Comparison of ENCODE assay signal across 10 cellular contexts in the genomic region with DNA sequence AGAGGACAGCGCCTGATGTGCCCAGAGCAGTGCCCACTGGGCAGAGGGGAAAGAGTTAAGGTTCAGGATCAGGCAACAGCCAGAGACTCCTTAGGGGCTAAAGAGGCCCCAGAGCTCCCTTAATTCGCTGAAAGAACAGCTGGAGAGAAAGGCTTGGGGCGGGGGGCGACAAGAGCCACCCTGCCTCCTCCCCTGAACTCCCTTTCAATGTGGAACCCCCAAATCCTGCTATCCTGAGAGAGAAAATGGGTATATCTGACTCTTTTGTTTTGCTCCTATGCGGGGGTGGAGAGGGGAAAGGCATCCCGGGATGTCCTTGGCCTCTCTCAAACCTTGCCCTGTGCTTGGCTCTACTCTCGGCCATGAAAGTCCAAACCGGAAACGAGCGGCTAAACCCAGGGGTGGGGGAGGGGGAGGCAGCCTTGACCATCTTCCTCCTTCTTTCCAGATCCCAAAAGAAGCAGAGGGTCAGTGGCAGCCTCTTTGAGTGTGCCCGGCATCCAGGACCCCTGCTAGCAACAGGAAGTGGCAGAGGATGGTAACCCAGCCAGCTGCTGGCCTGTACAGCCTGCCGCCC. TPM values are rescaled to one million over a fixed set of nuclear protein-coding genes. Genes with fewer than 3 reads are reported as not detected.
DNase-seq lines count a peak whose midpoint lies in the region; FAIRE-seq and TF ChIP-seq lines count a peak whose summit lies in the region.
"Had no signal": no experiment of that assay in that cellular context is flagged by ENCODE, and none has a peak within 500 bp of the region (broad histone marks: within the 10 kb centered on the region; RNA-seq: fewer than 3 reads in every experiment).

No MANE protein-coding gene starts in this region.

- no peaks in the 10 kb centered on the region for H3K9me3 ChIP-seq in transverse colon

- FAIRE-seq in HTR-8/SVneo (lab: Jason Lieb, UNC): no peak

- peaks cover 12% of the 10 kb centered on the region for H3K27me3 Mint-ChIP-seq in endothelial cell (ENCODE audit: unreplicated experiment)

- no peak for TF ChIP-seq EP300 in transverse colon (IDR thresholded peaks at IDR 0.05; ENCODE audit: low read depth)

- in situ Hi-C loops in transverse colon (cut with MboI; ENCODE audit: low pct_ligation_motif_present in 1 of 4, low pct_unique_long_range_greater_than_20kb in 1 of 4, low sequenced_read_pairs in 3 of 4): no loop called here

- H3K36me3 Mint-ChIP-seq in endothelial cell (ENCODE audit: low read depth, unreplicated experiment): peaks cover 3% of the 10 kb centered on the region

- no peaks in the 10 kb centered on the region for H3K36me3 ChIP-seq in transverse colon

- DNase-seq in NCI-H82 treated with DMSO at 0.1 percent for 48 hours (lab: John Stamatoyannopoulos, UW; ENCODE audit: unreplicated experiment): peak; percentile 26
- DNase-seq in endothelial cell (ENCODE audit: low spot score): no peak
- peak; percentile 41 for DNase-seq in myocyte (ENCODE audit: low read depth)
- DNase-seq in transverse colon: no peak
- DNase-seq in NCI-H446 (lab: John Stamatoyannopoulos, UW): no peak
- DNase-seq in HTR-8/SVneo (ENCODE audit: insufficient read length, low spot score): no peak
- DNase-seq in LoVo (ENCODE audit: low spot score): no peak
- DNase-seq: activated CD4-positive, alpha-beta T cell treated with anti-CD3 and anti-CD28 coated beads for 48 hours; islet precursor cell; NK-92 treated with Interleukin-12 subunit alpha and Interleukin-12 subunit beta, amount 100 ng/mL, for 24 hours had no signal

- peak overlapping the region; percentile 73 to 100 (median 80) for H3K27ac ChIP-seq in transverse colon

- no peak for TF ChIP-seq POLR2A in transverse colon (IDR thresholded peaks at IDR 0.05)

- TF ChIP-seq CTCF in endothelial cell (IDR thresholded peaks at IDR 0.05; ENCODE audit: unreplicated experiment) (no peak), transverse colon (IDR thresholded peaks at IDR 0.05) (no peak)

- H3K4me3 ChIP-seq in transverse colon: peak overlapping the region in 1 of 4 donors; percentile 16

- peak overlapping the region; percentile 61 for H3K27ac Mint-ChIP-seq in endothelial cell (ENCODE audit: unreplicated experiment)

- no peaks in the 10 kb centered on the region for H3K9me3 Mint-ChIP-seq in endothelial cell (ENCODE audit: unreplicated experiment)

- peaks cover 28 to 61% (median 38%) of the 10 kb centered on the region in 4 donors for H3K4me1 ChIP-seq in transverse colon

- H3K27me3 ChIP-seq in transverse colon: no peaks in the 10 kb centered on the region

- no peak overlapping the region for H3K4me3 Mint-ChIP-seq in endothelial cell (ENCODE audit: unreplicated experiment)

- 62 to 80% methylated on average over 1 to 11 of the region's 12 CpGs for WGBS in transverse colon (ENCODE audit: low coverage in 1 of 2), 2 donors

- H3K4me1 Mint-ChIP-seq in endothelial cell (ENCODE audit: unreplicated experiment): peaks cover 35% of the 10 kb centered on the region

- intact Hi-C loops in transverse colon (cut with DNase I; ENCODE audit: low total_unique reads): no loop called here

RNA-seq across cellular contexts. Expression of a gene that starts 4.7 kb away (rescaled TPM):
- total RNA-seq in endothelial cell (ENCODE audit: unreplicated experiment) (122 TPM), myocyte (84.3 and 87.2 TPM in 2 replicates), transverse colon (10 to 100 TPM; 16.7 to 74.8 (median 39.5) TPM)
- 115 TPM for polyA plus RNA-seq in myocyte (2012)

RNA-seq across cellular contexts. Expression of a gene that starts 22.3 kb away (rescaled TPM):
- total RNA-seq in endothelial cell (ENCODE audit: unreplicated experiment): 29.5 TPM
- 25.9 and 41.0 TPM in 2 replicates for total RNA-seq in myocyte
- polyA plus RNA-seq in myocyte (2012): 25.1 TPM
- total RNA-seq in transverse colon: 10 to 100 TPM in 3 of 4 donors, 1 to 10 TPM in 1; 7.6 to 37.5 (median 36.8) TPM

RNA-seq across cellular contexts. Expression of a gene that starts 23.5 kb away (rescaled TPM):
- total RNA-seq in endothelial cell (ENCODE audit: unreplicated experiment) (7.1 TPM), myocyte (0.26 and 0.67 TPM in 2 replicates), transverse colon (1 to 10 TPM in 3 of 4 donors, not detected in 1; 1.9 to 4.5 (median 4.4) TPM)
- polyA plus RNA-seq in myocyte (2012): 0.43 TPM

RNA-seq across cellular contexts. Expression of a gene that starts 27.3 kb away (rescaled TPM):
- total RNA-seq in endothelial cell (ENCODE audit: unreplicated experiment) (not detected), myocyte (not detected in 2 replicates), transverse colon (1 to 10 TPM in 1 of 4 donors, under 1 TPM in 1, not detected in 2; 0.64 to 1.1 TPM)
- polyA plus RNA-seq in myocyte (2012): 0.14 TPM

RNA-seq across cellular contexts. Expression of a gene that starts 40.3 kb away (rescaled TPM):
- total RNA-seq in endothelial cell (ENCODE audit: unreplicated experiment) (not detected), myocyte (2.7 and 3.0 TPM in 2 replicates), transverse colon (100 to 1,000 TPM in 1 of 4 donors, 10 to 100 TPM in 3; 23.8 to 115 (median 35.8) TPM)
- polyA plus RNA-seq in myocyte (2012): 6.7 TPM

Comparison
In these comparisons a context has a peak if more than half of its experiments do, and no peak if none do; other contexts are left out.
1. DNase-seq: peak in NCI-H82 treated with DMSO at 0.1 percent for 48 hours (single experiment) and myocyte (single experiment); none in endothelial cell (single experiment), transverse colon (single experiment), NCI-H446 (0 of 2), HTR-8/SVneo (single experiment) and LoVo (single experiment).